In genomic region chr2:82491591-82491990, GRCh38 we compare ENCODE assay signal across 24 cellular contexts.
"Had no signal": no experiment of that assay in that cellular context is flagged by ENCODE, and none has a peak within 500 bp of the region (broad histone marks: within the 10 kb centered on the region; RNA-seq: fewer than 3 reads in every experiment).

No MANE protein-coding gene starts in this region.

- H3K27me3 ChIP-seq: dorsolateral prefrontal cortex, esophagus muscularis mucosa, gastrocnemius medialis, heart right ventricle, left lung had no signal

- H3K4me1 ChIP-seq: gastrocnemius medialis, heart right ventricle, left lung had no signal

- DNase-seq: dermis blood vessel endothelial cell; dorsolateral prefrontal cortex; effector CD4-positive, alpha-beta T cell; effector memory CD4-positive, alpha-beta T cell; foreskin melanocyte; gastrocnemius medialis; glutamatergic neuron; head of caudate nucleus; heart right ventricle; hippocampal formation; left cardiac atrium; left lung; left ventricle myocardium superior; mammary epithelial cell; mesendoderm; midbrain; naive thymus-derived CD4-positive, alpha-beta T cell; natural killer cell had no signal

- H3K27ac ChIP-seq: coronary artery, dorsolateral prefrontal cortex, esophagus muscularis mucosa, gastrocnemius medialis, heart right ventricle, left lung had no signal

- H3K4me3 ChIP-seq: coronary artery, dorsolateral prefrontal cortex, esophagus muscularis mucosa, gastrocnemius medialis, heart right ventricle, left lung, lung had no signal

- H3K9me3 ChIP-seq: gastrocnemius medialis had no signal

- FAIRE-seq: endothelial cell of umbilical vein, islet of Langerhans, keratinocyte had no signal

- ATAC-seq: gastrocnemius medialis; heart right ventricle; left cardiac atrium; left lung; left ventricle myocardium superior; naive thymus-derived CD4-positive, alpha-beta T cell; natural killer cell had no signal

- H3K36me3 ChIP-seq: esophagus muscularis mucosa, gastrocnemius medialis, heart right ventricle, left lung had no signal
